In the genomic region with DNA sequence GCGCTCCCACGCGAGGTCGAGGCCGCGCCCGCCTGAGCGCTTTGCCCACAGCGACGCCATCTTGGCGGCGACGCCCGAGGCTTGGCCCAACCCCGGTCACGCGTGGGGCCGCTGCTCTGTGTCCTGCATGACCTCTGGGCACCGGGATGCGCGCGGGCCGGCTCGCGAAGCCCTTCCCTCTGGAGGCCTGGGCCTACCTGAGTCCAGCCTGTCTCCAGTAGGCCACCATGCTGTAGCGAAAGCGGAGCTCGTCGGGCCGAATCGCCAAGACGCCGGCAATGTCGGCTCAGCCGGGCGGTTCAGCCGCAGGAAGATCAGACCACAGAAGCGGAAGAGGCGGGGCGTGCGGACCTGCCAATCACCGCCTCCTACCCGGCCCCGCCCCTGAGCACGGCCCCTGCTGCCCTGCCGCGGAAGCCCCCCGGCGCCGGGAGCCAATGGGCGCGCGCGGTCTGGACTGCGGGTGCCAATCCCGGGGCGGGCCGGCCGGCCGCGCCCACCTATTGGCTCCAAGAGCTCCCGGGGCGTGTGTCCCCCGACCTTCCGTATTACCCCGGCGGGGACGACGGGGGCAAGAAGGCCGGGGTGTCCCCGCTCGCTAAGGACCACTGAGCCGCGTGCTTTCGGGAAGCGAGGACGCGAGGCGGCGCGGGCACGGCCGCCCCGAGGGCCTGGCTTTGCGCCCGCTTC, we compare ENCODE assay signal across 8 cellular contexts. TPM values are rescaled to one million over a fixed set of nuclear protein-coding genes. Genes with fewer than 3 reads are reported as not detected.
A peak's percentile ranks its signal among the peaks of the same experiment; 100 is the strongest.
DNase-seq lines count a peak whose midpoint lies in the region; ATAC-seq and TF ChIP-seq lines count a peak whose summit lies in the region.

A gene (minus strand): TSS at position 313 of the 690 bp plus-strand sequence. CDS start 84 bp downstream, at position 229.

- H3K36me3 ChIP-seq in A673 (ENCODE audit: insufficient read depth, low read length, poor library complexity, severe bottlenecking) (peaks cover 74% of the 10 kb centered on the region), iPS-20b (ENCODE audit: insufficient read depth, low read depth, low read length) (peaks cover 70% of the 10 kb centered on the region)

- CTCF ChIA-PET in A673 (lab: Charles Lee), result no interaction called here

- H3K27me3 ChIP-seq in A673 (replicated peaks; ENCODE audit: insufficient read depth, low read depth, low read length, poor library complexity) (no peaks in the 10 kb centered on the region), iPS-20b (ENCODE audit: insufficient read depth, low read length) (peaks cover 48% of the 10 kb centered on the region)

- H3K27ac ChIP-seq in A673 (ENCODE audit: low read depth, low read length, poor library complexity, severe bottlenecking) (peak within 1 kb of the TSS; percentile 92), VCaP (peak within 1 kb of the TSS; percentile 93), iPS-20b (ENCODE audit: low read length) (peak within 1 kb of the TSS; percentile 66), skin epidermis (peak within 1 kb of the TSS; percentile 56 to 98 (median 91))

- ATAC-seq in GM18870 (IDR thresholded peaks at IDR 0.05; ENCODE audit: unreplicated experiment), result peak; percentile 74
- ATAC-seq in HG03135 (IDR thresholded peaks at IDR 0.05; ENCODE audit: unreplicated experiment), result peak; percentile 92

- in situ Hi-C loops in T47D (cut with HindIII; ENCODE audit: low pct_unique_long_range_greater_than_20kb, low sequenced_read_pairs), result no loop called here

- H3K9me3 ChIP-seq in A673 (ENCODE audit: low read depth, low read length, poor library complexity, severe bottlenecking), result no peaks in the 10 kb centered on the region
- H3K9me3 ChIP-seq in iPS-20b (ENCODE audit: insufficient read depth, low read depth, low read length), result no peaks in the 10 kb centered on the region

- peak within 1 kb of the TSS; percentile 92 for H3K9ac ChIP-seq in iPS-20b (ENCODE audit: low read depth, low read length)

- BruUV-seq in A673 (replicated peaks; lab: Mats Ljungman, UMichigan), result no TSS peak

- intact Hi-C loops in A673 (cut with micrococcal nuclease; ENCODE audit: unreplicated experiment), result loop anchor here (5.0 kb wide), 2 partner anchors 50 to 140 kb away; a partner anchor contains a TSS

- DNase-seq in A673 (ENCODE audit: low spot score) (peak; percentile 97), NCI-H2196 treated with DMSO at 0.1 percent for 48 hours (lab: John Stamatoyannopoulos, UW; ENCODE audit: unreplicated experiment) (peak; percentile 96), T47D (ENCODE audit: low read depth in 1 of 2, low spot score in 1 of 2) (peak; percentile 90 to 97)

- TF ChIP-seq CTCF in A673 (conservative IDR thresholded peaks at IDR 0.05; ENCODE audit: low read depth, low read length) (no peak), VCaP (conservative IDR thresholded peaks at IDR 0.05) (no peak)

- POLR2A ChIA-PET in A673 (lab: Charles Lee; ENCODE audit: low non-redundant PET), result interaction anchor here (0.6 to 0.7 kb wide), 4 partner anchors 55 to 398 kb away, joined by 3 to 7 read pairs (median 4); no protein-coding TSS in a partner anchor

- H3K4me1 ChIP-seq in A673 (ENCODE audit: insufficient read depth, low read length, poor library complexity, severe bottlenecking) (peaks cover 28% of the 10 kb centered on the region), iPS-20b (ENCODE audit: insufficient read depth, low read length) (peaks cover 7% of the 10 kb centered on the region; the same call in 1 of the 2 replicates)

- H3K4me3 ChIP-seq in A673 (ENCODE audit: low read depth, low read length, poor library complexity, severe bottlenecking) (peak within 1 kb of the TSS; percentile 92), iPS-20b (ENCODE audit: low read length) (peak within 1 kb of the TSS; percentile 83), skin epidermis (peak within 1 kb of the TSS; percentile 72 to 92 (median 82))

RNA-seq across cellular contexts. Expression of the gene that starts here (rescaled TPM):
- 73.7 and 76.8 TPM in 2 replicates for total RNA-seq in A673 (2021)

Comparison
In these comparisons a context has a peak if more than half of its experiments do, and no peak if none do; other contexts are left out.
1. Peak in every context shown above with its lines: DNase-seq, ATAC-seq, H3K4me3 ChIP-seq and H3K27ac ChIP-seq.